Comparison of ENCODE assay signal across 8 cellular contexts in the genomic region with DNA sequence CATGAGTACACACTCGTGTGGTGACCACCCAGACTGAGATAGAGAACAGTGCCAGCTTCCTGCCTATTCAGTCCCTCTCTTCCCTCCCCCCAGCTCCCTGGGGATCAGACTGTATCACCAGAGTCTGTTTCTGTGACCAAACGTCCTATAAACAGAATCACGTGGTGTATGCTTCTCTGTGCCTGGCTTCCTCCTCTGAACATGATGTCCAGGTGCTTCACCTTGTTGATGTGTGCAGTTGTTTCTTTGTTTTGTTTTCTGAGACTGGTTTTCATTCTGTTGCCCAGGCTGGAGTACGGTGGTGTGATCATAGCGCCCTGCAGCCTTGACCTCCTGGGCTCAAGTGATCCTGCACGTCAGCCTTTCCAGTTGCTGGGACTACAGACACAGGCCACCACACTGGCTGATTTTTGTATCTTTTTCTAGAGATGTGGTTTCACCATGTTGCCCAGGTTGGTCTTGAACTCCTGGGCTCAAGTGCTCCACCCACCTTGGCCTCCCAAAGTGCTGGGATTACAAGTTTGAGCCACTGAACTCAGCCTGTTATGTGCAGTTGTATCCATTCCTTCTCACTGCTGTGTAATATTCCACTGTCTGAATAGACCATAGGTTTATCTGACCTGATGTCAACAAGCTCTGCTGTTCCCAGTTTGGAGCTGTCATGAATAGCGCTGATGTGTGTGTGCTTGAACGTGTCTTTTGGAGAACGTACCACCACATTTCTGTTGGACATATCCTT. TPM values are rescaled to one million over a fixed set of nuclear protein-coding genes. Genes with fewer than 3 reads are reported as not detected.
DNase-seq lines count a peak whose midpoint lies in the region; ATAC-seq and TF ChIP-seq lines count a peak whose summit lies in the region.
"Had no signal": no experiment of that assay in that cellular context is flagged by ENCODE, and none has a peak within 500 bp of the region (broad histone marks: within the 10 kb centered on the region; RNA-seq: fewer than 3 reads in every experiment).

No MANE protein-coding gene starts in this region.

- H3K4me3 Mint-ChIP-seq in neural crest cell = no peak overlapping the region

- TF ChIP-seq CTCF in neural crest cell (conservative IDR thresholded peaks at IDR 0.05) = no peak

- peak; percentile 22 for DNase-seq in NCI-H2196 (lab: John Stamatoyannopoulos, UW; ENCODE audit: unreplicated experiment)
- DNase-seq in neural crest cell (ENCODE audit: low read depth, low spot score) = no peak
- DNase-seq in COR-L47 (lab: John Stamatoyannopoulos, UW) = no peak
- no peak for DNase-seq in NCI-H510A (lab: John Stamatoyannopoulos, UW)
- no peak for DNase-seq in hepatic stellate cell (ENCODE audit: low spot score)
- DNase-seq: activated CD4-positive, alpha-beta T cell treated with anti-CD3 and anti-CD28 coated beads, Interleukin-2, amount 50 U/mL, for 4 hours had no signal

- H3K36me3 Mint-ChIP-seq in neural crest cell (ENCODE audit: low read depth) = no peaks in the 10 kb centered on the region

- peak; percentile 63 for ATAC-seq in GM18873 (IDR thresholded peaks at IDR 0.05; ENCODE audit: low FRiP score, unreplicated experiment)
- peak; percentile 44 for ATAC-seq in HG02588 (IDR thresholded peaks at IDR 0.05; ENCODE audit: unreplicated experiment)

- H3K4me1 Mint-ChIP-seq in neural crest cell = peaks cover 18% of the 10 kb centered on the region

- no peaks in the 10 kb centered on the region for H3K9me3 Mint-ChIP-seq in neural crest cell

- peak overlapping the region; percentile 20 for H3K27ac Mint-ChIP-seq in neural crest cell (ENCODE audit: unreplicated experiment)

- H3K27me3 Mint-ChIP-seq in neural crest cell (ENCODE audit: low read depth) = no peaks in the 10 kb centered on the region

RNA-seq across cellular contexts. Expression of a gene that starts 28.9 kb away (rescaled TPM):
- total RNA-seq in neural crest cell = not detected in 2 replicates

RNA-seq across cellular contexts. Expression of a gene that starts 33.8 kb away (rescaled TPM):
- total RNA-seq in neural crest cell = not detected in 2 replicates

RNA-seq across cellular contexts. Expression of a gene that starts 35.2 kb away (rescaled TPM):
- 39.6 and 41.9 TPM in 2 replicates for total RNA-seq in neural crest cell

RNA-seq across cellular contexts. Expression of a gene that starts 36.6 kb away (rescaled TPM):
- total RNA-seq in neural crest cell = not detected in 2 replicates

RNA-seq across cellular contexts. Expression of a gene that starts 40.9 kb away (rescaled TPM):
- total RNA-seq in neural crest cell = not detected in 2 replicates
